19 cellular contexts compared by ENCODE assay signal in the genomic region with DNA sequence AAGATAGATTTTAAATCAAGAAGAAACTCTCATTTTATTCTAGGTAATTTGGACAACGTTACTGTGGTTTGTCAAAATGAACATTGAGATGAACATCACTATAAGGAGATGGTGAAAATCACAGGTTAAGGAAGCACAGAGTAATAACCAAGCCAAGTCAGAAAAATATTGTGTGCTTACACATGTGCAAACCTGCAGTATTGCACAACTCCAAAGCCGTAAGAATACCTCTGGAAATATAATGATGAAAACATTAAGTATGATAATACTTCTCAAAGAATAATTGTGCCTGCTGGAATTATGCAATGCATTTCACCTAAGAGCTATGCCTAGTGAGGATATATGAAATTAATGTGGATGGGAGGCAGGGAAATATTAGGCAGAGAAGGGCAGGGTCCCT. TPM values are rescaled to one million over a fixed set of nuclear protein-coding genes. Genes with fewer than 3 reads are reported as not detected.
DNase-seq lines count a peak whose midpoint lies in the region; ATAC-seq, FAIRE-seq and TF ChIP-seq lines count a peak whose summit lies in the region.
"Had no signal": no experiment of that assay in that cellular context is flagged by ENCODE, and none has a peak within 500 bp of the region (broad histone marks: within the 10 kb centered on the region; RNA-seq: fewer than 3 reads in every experiment).

No MANE protein-coding gene starts in this region.

- in situ Hi-C loops in HepG2 (cut with HindIII; ENCODE audit: extremely low pct_ligation_motif_present, low pct_unique_long_range_greater_than_20kb), result no loop called here

- no peak overlapping the region for H3K4me2 ChIP-seq in HepG2 (ENCODE audit: low read depth, low read length)
- H3K4me2 ChIP-seq: BLaER1 had no signal

- H3K4me1 ChIP-seq in HepG2 (ENCODE audit: insufficient read depth, low read length) (no peaks in the 10 kb centered on the region), right lobe of liver (no peaks in the 10 kb centered on the region), foreskin keratinocyte (peaks cover 21% of the 10 kb centered on the region)
- H3K4me1 ChIP-seq: BLaER1, Caco-2 had no signal

- H3K79me2 ChIP-seq in HepG2 (ENCODE audit: insufficient read depth, low read length), result no peaks in the 10 kb centered on the region

- H2AFZ ChIP-seq in HepG2 (ENCODE audit: low read length), result no peak overlapping the region

- intact Hi-C loops in HepG2 (cut with micrococcal nuclease; ENCODE audit: unreplicated experiment), result no loop called here
- intact Hi-C loops in right lobe of liver (cut with DNase I), result no loop called here

- no peak for TF ChIP-seq CTCF in HepG2 (CRISPR knock-in tag; IDR thresholded peaks at IDR 0.05)
- no peak for TF ChIP-seq CTCF in right lobe of liver (IDR thresholded peaks at IDR 0.05)
- no peak for TF ChIP-seq CTCF in bronchial epithelial cell (IDR thresholded peaks at IDR 0.05; ENCODE audit: insufficient read depth, low read length, severe bottlenecking)
- no peak for TF ChIP-seq CTCF in foreskin keratinocyte (conservative IDR thresholded peaks at IDR 0.05)
- no peak for TF ChIP-seq CTCF in omental fat pad (IDR thresholded peaks at IDR 0.05)

- DNase-seq in HepG2 (ENCODE audit: low spot score), result no peak
- no peak for DNase-seq in right lobe of liver
- DNase-seq in bronchial epithelial cell (ENCODE audit: low read depth), result peak; percentile 92
- DNase-seq in foreskin keratinocyte, result peak; percentile 78 to 85
- DNase-seq in activated CD8-positive, alpha-beta memory T cell treated with anti-CD3 and anti-CD28 coated beads, Interleukin-2, amount 50 U/mL, for 48 hours, result no peak
- DNase-seq in omental fat pad (ENCODE audit: low spot score), result no peak
- no peak for DNase-seq in mesenteric fat pad (ENCODE audit: low spot score)
- DNase-seq: 8988T; AML-193; Caco-2; CD8-positive, alpha-beta memory T cell; DND-41; GDM1; HCEC 1CT; HFFc6 had no signal

- POLR2A ChIA-PET in HepG2 (lab: Yijun Ruan, JAX), result no interaction called here

- H3K27ac ChIP-seq in HepG2 (ENCODE audit: extremely low read length, insufficient read depth, low read length), result no peak overlapping the region
- H3K27ac ChIP-seq in right lobe of liver, result no peak overlapping the region
- peak overlapping the region; percentile 48 for H3K27ac ChIP-seq in foreskin keratinocyte
- H3K27ac ChIP-seq: BLaER1, HL-60 had no signal

- no peak for TF ChIP-seq EP300 in HepG2 (IDR thresholded peaks at IDR 0.05; ENCODE audit: low read depth in 2 of 2, low read length in 2 of 2)
- no peak for TF ChIP-seq EP300 in HepG2 (CRISPR knock-in tag; IDR thresholded peaks at IDR 0.05; ENCODE audit: borderline replicate concordance)

- H3K36me3 ChIP-seq in HepG2 (replicated peaks in 1 of 2; ENCODE audit: control insufficient read depth in 1 of 2, insufficient read depth in 2 of 2, low read length in 2 of 2), result no peaks in the 10 kb centered on the region
- no peaks in the 10 kb centered on the region for H3K36me3 ChIP-seq in right lobe of liver
- H3K36me3 ChIP-seq in bronchial epithelial cell (ENCODE audit: control insufficient read depth, insufficient read depth, low read length), result no peaks in the 10 kb centered on the region
- H3K36me3 ChIP-seq: BLaER1 had no signal

- no peak for ATAC-seq in HepG2
- ATAC-seq in right lobe of liver, result no peak
- peak; percentile 92 for ATAC-seq in foreskin keratinocyte
- no peak for ATAC-seq in omental fat pad (ENCODE audit: low FRiP score)

- BruUV-seq in HepG2 (replicated peaks; lab: Mats Ljungman, UMichigan), result no TSS peak

- no peaks in the 10 kb centered on the region for H3K27me3 ChIP-seq in HepG2 (ENCODE audit: control insufficient read depth in 1 of 2, insufficient read depth in 2 of 2, low read length in 2 of 2)
- H3K27me3 ChIP-seq in right lobe of liver, result no peaks in the 10 kb centered on the region
- no peaks in the 10 kb centered on the region for H3K27me3 ChIP-seq in bronchial epithelial cell (ENCODE audit: control insufficient read depth, insufficient read depth, low read length)
- no peaks in the 10 kb centered on the region for H3K27me3 ChIP-seq in foreskin keratinocyte
- H3K27me3 ChIP-seq: BLaER1 had no signal

- CTCF ChIA-PET in HepG2 (lab: Yijun Ruan, JAX; ENCODE audit: low intra/inter-chr PET ratio, low total read pairs), result no interaction called here

- TF ChIP-seq POLR2A in HepG2 (IDR thresholded peaks at IDR 0.05; ENCODE audit: insufficient read depth in 1 of 2, low read depth in 2 of 2, low read length in 2 of 2), result no peak
- no peak for TF ChIP-seq POLR2A in right lobe of liver (IDR thresholded peaks at IDR 0.05)

- no peaks in the 10 kb centered on the region for H4K20me1 ChIP-seq in HepG2 (ENCODE audit: insufficient read depth, low read length)
- H4K20me1 ChIP-seq: BLaER1 had no signal

- no peaks in the 10 kb centered on the region for H3K9me3 ChIP-seq in HepG2 (ENCODE audit: low read length)
- no peaks in the 10 kb centered on the region for H3K9me3 ChIP-seq in right lobe of liver
- H3K9me3 ChIP-seq: BLaER1, Caco-2 had no signal

- no peak overlapping the region for H3K4me3 ChIP-seq in HepG2 (replicated peaks in 1 of 3; ENCODE audit: insufficient read depth in 1 of 3, low read depth in 2 of 3, low read length in 3 of 3)
- no peak overlapping the region for H3K4me3 ChIP-seq in right lobe of liver
- H3K4me3 ChIP-seq in bronchial epithelial cell (ENCODE audit: low read depth, low read length), result no peak overlapping the region
- H3K4me3 ChIP-seq: BLaER1 had no signal

- WGBS in HepG2 (ENCODE audit: low lambda C conversion rate), result 1% methylated on average over 2 of the region's 2 CpGs
- 53% methylated on average over 2 of the region's 2 CpGs for WGBS in right lobe of liver (ENCODE audit: insufficient coverage, low coverage, low lambda C conversion rate, missing lambda C conversion rate)

- H3K9ac ChIP-seq in HepG2 (ENCODE audit: insufficient read depth, low read depth, low read length), result no peak overlapping the region
- H3K9ac ChIP-seq: BLaER1 had no signal

- no peak for FAIRE-seq in HepG2 (lab: Jason Lieb, UNC)
- no peak for FAIRE-seq in bronchial epithelial cell (lab: Jason Lieb, UNC)
- FAIRE-seq: GM12892, GM19239 had no signal

- no peak for TF ChIP-seq RAD21 in HepG2 (CRISPR knock-in tag; IDR thresholded peaks at IDR 0.05)

TF ChIP-seq in HepG2, 621 proteins besides CTCF, POLR2A, EP300 and RAD21:
- TF ChIP-seq SP140L (CRISPR knock-in tag; IDR thresholded peaks at IDR 0.05; ENCODE audit: borderline replicate concordance) (no peak), ZNF619 (CRISPR knock-in tag; IDR thresholded peaks at IDR 0.05) (no peak), CEBPB (IDR thresholded peaks at IDR 0.05; ENCODE audit: borderline replicate concordance, low read depth, low read length) (peak; percentile 77), NFRKB (IDR thresholded peaks at IDR 0.05) (no peak)
- TF ChIP-seq, protein P1, sequence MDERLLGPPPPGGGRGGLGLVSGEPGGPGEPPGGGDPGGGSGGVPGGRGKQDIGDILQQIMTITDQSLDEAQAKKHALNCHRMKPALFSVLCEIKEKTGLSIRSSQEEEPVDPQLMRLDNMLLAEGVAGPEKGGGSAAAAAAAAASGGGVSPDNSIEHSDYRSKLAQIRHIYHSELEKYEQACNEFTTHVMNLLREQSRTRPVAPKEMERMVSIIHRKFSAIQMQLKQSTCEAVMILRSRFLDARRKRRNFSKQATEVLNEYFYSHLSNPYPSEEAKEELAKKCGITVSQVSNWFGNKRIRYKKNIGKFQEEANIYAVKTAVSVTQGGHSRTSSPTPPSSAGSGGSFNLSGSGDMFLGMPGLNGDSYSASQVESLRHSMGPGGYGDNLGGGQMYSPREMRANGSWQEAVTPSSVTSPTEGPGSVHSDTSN (CRISPR knock-in tag; IDR thresholded peaks at IDR 0.05), result no peak

RNA-seq across cellular contexts. Expression of gene GALNT5, which starts 21.1 kb away (rescaled TPM):
- total RNA-seq in HepG2 (2016; rRNA removed; fragmentation: Illumina TruSeq; extraction: Trizol) (not detected in 2 replicates), right lobe of liver (under 1 TPM in 1 of 6 experiments, not detected in 5; 0.07 TPM), bronchial epithelial cell (13.6 and 26.1 TPM in 2 replicates), foreskin keratinocyte (10.2 and 14.4 TPM in 2 replicates), omental fat pad (under 1 TPM in 3 of 4 donors, not detected in 1; 0.06 to 0.16 (median 0.09) TPM), mesenteric fat pad (not detected)
- total RNA-seq in HepG2 (2016; cell fraction: cytosol; rRNA removed; fragmentation: Illumina TruSeq; extraction: Trizol; ENCODE audit: low read depth), result not detected in 2 replicates
- not detected in 2 replicates for total RNA-seq in HepG2 (2016; cell fraction: insoluble cytoplasmic fraction; rRNA removed; fragmentation: Illumina TruSeq; extraction: Trizol)
- total RNA-seq in HepG2 (2016; cell fraction: membrane; rRNA removed; fragmentation: Illumina TruSeq; extraction: Trizol), result not detected in 2 replicates
- not detected in 2 replicates for total RNA-seq in HepG2 (2016; cell fraction: nucleus; rRNA removed; fragmentation: Illumina TruSeq; extraction: Trizol)
- polyA plus RNA-seq in HepG2 (2011; rRNA removed) (not detected in 2 replicates), foreskin keratinocyte (2.6 and 4.4 TPM in 2 replicates)
- not detected in 2 replicates for polyA plus RNA-seq in HepG2 (2011; cell fraction: cytosol; rRNA removed)
- not detected in 2 replicates for polyA plus RNA-seq in HepG2 (2011; cell fraction: nucleus; rRNA removed)
- polyA plus RNA-seq in HepG2 (2012), result not detected in 2 replicates
- polyA plus RNA-seq in HepG2 (2016; cell fraction: cytosol; fragmentation: Illumina TruSeq; extraction: Trizol; ENCODE audit: low read depth), result not detected in 2 replicates
- polyA plus RNA-seq in HepG2 (2016; cell fraction: insoluble cytoplasmic fraction; fragmentation: Illumina TruSeq; extraction: Trizol; ENCODE audit: low read depth), result not detected in 2 replicates
- polyA plus RNA-seq in HepG2 (2016; cell fraction: membrane; fragmentation: Illumina TruSeq; extraction: Trizol; ENCODE audit: low read depth), result not detected in 2 replicates
- not detected in 2 replicates for polyA plus RNA-seq in HepG2 (2016; cell fraction: nucleus; fragmentation: Illumina TruSeq; extraction: Trizol; ENCODE audit: insufficient read depth, low read depth)
- 0.07 TPM in 1 of 2 replicates, not detected in the other for polyA minus RNA-seq in HepG2 (2011; rRNA and poly(A)+ RNA removed; ENCODE audit: low replicate concordance)
- polyA minus RNA-seq in HepG2 (2011; cell fraction: cytosol; rRNA and poly(A)+ RNA removed), result not detected in 2 replicates
- polyA minus RNA-seq in HepG2 (2011; cell fraction: nucleus; rRNA and poly(A)+ RNA removed), result not detected in 2 replicates
- total RNA-seq: CD8-positive, alpha-beta memory T cell had no signal
- polyA plus RNA-seq: CD8-positive, alpha-beta memory T cell had no signal

Comparison
In these comparisons a context has a peak if more than half of its experiments do, and no peak if none do; other contexts are left out.
1. DNase-seq: peak in bronchial epithelial cell (single experiment) and foreskin keratinocyte (2 of 2); none in HepG2 (single experiment), right lobe of liver (0 of 3), activated CD8-positive, alpha-beta memory T cell treated with anti-CD3 and anti-CD28 coated beads, Interleukin-2, amount 50 U/mL, for 48 hours (single experiment), omental fat pad (single experiment) and mesenteric fat pad (single experiment).